Comparison of ENCODE assay signal across 30 cellular contexts in the genomic region with DNA sequence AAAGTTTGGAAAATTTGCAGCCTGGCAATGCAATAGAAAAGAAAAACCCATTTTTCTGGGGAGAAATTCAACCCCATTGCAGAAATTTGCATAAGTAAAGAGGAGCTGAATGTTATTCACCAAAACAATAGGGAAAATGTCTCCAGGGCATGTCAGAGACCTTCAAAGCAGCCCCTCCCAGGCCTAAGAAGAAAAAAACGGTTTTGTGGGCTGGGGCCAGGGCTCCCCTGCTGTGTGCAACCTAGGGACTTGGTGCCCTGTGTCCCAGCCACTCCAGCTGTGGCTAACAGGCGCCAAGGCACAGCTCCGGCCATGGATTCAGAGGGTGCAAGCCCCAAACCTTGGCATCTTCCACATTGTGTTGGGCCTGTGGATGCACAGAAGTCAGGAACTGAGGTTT.
"Had no signal": no experiment of that assay in that cellular context is flagged by ENCODE, and none has a peak within 500 bp of the region (broad histone marks: within the 10 kb centered on the region; RNA-seq: fewer than 3 reads in every experiment).

No MANE protein-coding gene starts in this region.

- H3K27ac Mint-ChIP-seq: activated CD4-positive, alpha-beta memory T cell treated with anti-CD3 and anti-CD28 coated beads for 36 hours; activated CD4-positive, alpha-beta T cell treated with anti-CD3 and anti-CD28 coated beads, Interleukin-2, amount 10 ng/mL, durations not matched to agents 7 days and 5 days; activated naive CD4-positive, alpha-beta T cell treated with anti-CD3 and anti-CD28 coated beads for 36 hours; activated naive CD8-positive, alpha-beta T cell; activated T-helper 17 cell treated with anti-CD3 and anti-CD28 coated beads, Interleukin-2, amount 50 U/mL, for 72 hours; brain; T-cell had no signal

- H3K27ac ChIP-seq: SK-N-MC had no signal

- FAIRE-seq: astrocyte, TTC549 had no signal

- H3K36me3 Mint-ChIP-seq: activated CD4-positive, alpha-beta memory T cell treated with anti-CD3 and anti-CD28 coated beads for 36 hours; activated naive CD8-positive, alpha-beta T cell; T-cell had no signal

- H3K4me3 ChIP-seq: SK-N-MC had no signal

- H3K27me3 Mint-ChIP-seq: activated CD4-positive, alpha-beta memory T cell treated with anti-CD3 and anti-CD28 coated beads for 36 hours; activated CD4-positive, alpha-beta T cell treated with anti-CD3 and anti-CD28 coated beads, Interleukin-2, amount 10 ng/mL, durations not matched to agents 7 days and 5 days; activated naive CD8-positive, alpha-beta T cell; activated T-helper 17 cell treated with anti-CD3 and anti-CD28 coated beads, Interleukin-2, amount 50 U/mL, for 72 hours; central memory CD8-positive, alpha-beta T cell; T-cell had no signal

- DNase-seq: activated CD4-positive, alpha-beta memory T cell treated with anti-CD3 and anti-CD28 coated beads for 36 hours; activated CD4-positive, alpha-beta T cell treated with anti-CD3 and anti-CD28 coated beads, Interleukin-2, amount 10 ng/mL, durations not matched to agents 7 days and 5 days; activated CD4-positive, CD25-positive, alpha-beta regulatory T cell; activated CD8-positive, alpha-beta memory T cell treated with anti-CD3 and anti-CD28 coated beads for 24 hours; activated gamma-delta T cell; activated naive CD4-positive, alpha-beta T cell treated with anti-CD3 and anti-CD28 coated beads for 36 hours; activated T-cell treated with anti-CD3 and anti-CD28 coated beads, Interleukin-2, amount 50 U/mL, for 4 hours; amygdala; NCI-H1105 treated with DMSO at 0.1 percent for 48 hours; NCI-H146; NCI-H1930; NCI-H2171; NCI-H2227 treated with DMSO at 0.1 percent for 48 hours; NCI-H446 treated with DMSO at 0.1 percent for 48 hours; NCI-H524 treated with DMSO at 0.1 percent for 48 hours; NCI-H82; OCI-M1; RPMI8226; T-cell; T-helper 2 cell; T1000 had no signal

- ATAC-seq: activated T-cell treated with anti-CD3 and anti-CD28 coated beads, Interleukin-2, amount 50 U/mL, for 4 hours; activated T-helper 17 cell treated with anti-CD3 and anti-CD28 coated beads, Interleukin-2, amount 50 U/mL, for 72 hours; Panc1; Right ventricle myocardium inferior; T-cell had no signal

- H3K4me3 Mint-ChIP-seq: activated CD4-positive, alpha-beta memory T cell treated with anti-CD3 and anti-CD28 coated beads for 36 hours; activated CD4-positive, alpha-beta T cell treated with anti-CD3 and anti-CD28 coated beads, Interleukin-2, amount 10 ng/mL, durations not matched to agents 7 days and 5 days; activated naive CD4-positive, alpha-beta T cell treated with anti-CD3 and anti-CD28 coated beads for 36 hours; activated naive CD8-positive, alpha-beta T cell; activated T-cell treated with anti-CD3 and anti-CD28 coated beads, Interleukin-2, amount 50 U/mL, for 4 hours; activated T-helper 17 cell treated with anti-CD3 and anti-CD28 coated beads, Interleukin-2, amount 50 U/mL, for 72 hours; brain; central memory CD8-positive, alpha-beta T cell; T-cell had no signal

- H3K4me1 Mint-ChIP-seq: activated CD4-positive, alpha-beta T cell treated with anti-CD3 and anti-CD28 coated beads, Interleukin-2, amount 10 ng/mL, durations not matched to agents 7 days and 5 days; activated T-helper 17 cell treated with anti-CD3 and anti-CD28 coated beads, Interleukin-2, amount 50 U/mL, for 72 hours; brain; central memory CD8-positive, alpha-beta T cell; T-cell had no signal
